17 cellular contexts compared by ENCODE assay signal in genomic region chr3:171585029-171585428, GRCh38.
"Had no signal": no experiment of that assay in that cellular context is flagged by ENCODE, and none has a peak within 500 bp of the region (broad histone marks: within the 10 kb centered on the region; RNA-seq: fewer than 3 reads in every experiment).

No MANE protein-coding gene starts in this region.

- H3K4me3 ChIP-seq: ascending aorta, cardiac muscle cell, dorsolateral prefrontal cortex, esophagus squamous epithelium, pancreas, sigmoid colon, spleen, upper lobe of left lung had no signal

- ATAC-seq: activated T-helper 17 cell treated with anti-CD3 and anti-CD28 coated beads, Interleukin-2, amount 50 U/mL, for 72 hours; pancreas; stimulated activated naive CD8-positive, alpha-beta T cell treated with anti-CD3 and anti-CD28 coated beads, Interleukin-15, amount 100 ng/mL, for 72 hours; T-cell had no signal

- H3K9me3 Mint-ChIP-seq: activated naive CD4-positive, alpha-beta T cell treated with anti-CD3 and anti-CD28 coated beads, Interleukin-2, amount 10 ng/mL, durations not matched to agents 7 days and 5 days; activated T-helper 17 cell treated with anti-CD3 and anti-CD28 coated beads, Interleukin-2, amount 50 U/mL, for 72 hours; stimulated activated naive CD8-positive, alpha-beta T cell treated with anti-CD3 and anti-CD28 coated beads, Interleukin-15, amount 100 ng/mL, for 72 hours; T-cell had no signal

- DNase-seq: activated CD4-positive, alpha-beta T cell treated with anti-CD3 and anti-CD28 coated beads for 1 hour; activated CD4-positive, alpha-beta T cell treated with anti-CD3 and anti-CD28 coated beads, Interleukin-2, amount 50 U/mL, for 4 hours; activated naive CD4-positive, alpha-beta T cell treated with anti-CD3 and anti-CD28 coated beads, Interleukin-2, amount 10 ng/mL, durations not matched to agents 7 days and 5 days; dorsolateral prefrontal cortex; esophagus squamous epithelium; head of caudate nucleus; naive B cell; pancreas; sigmoid colon; spleen; stimulated activated naive CD8-positive, alpha-beta T cell treated with anti-CD3 and anti-CD28 coated beads, Interleukin-15, amount 100 ng/mL, for 72 hours; T-cell; T1000; upper lobe of left lung had no signal

- H3K27me3 ChIP-seq: ascending aorta, cardiac muscle cell, esophagus squamous epithelium, pancreas, sigmoid colon, spleen, upper lobe of left lung had no signal

- H3K36me3 ChIP-seq: ascending aorta, cardiac muscle cell, esophagus squamous epithelium, pancreas, sigmoid colon, spleen, upper lobe of left lung had no signal

- H3K27me3 Mint-ChIP-seq: activated naive CD4-positive, alpha-beta T cell treated with anti-CD3 and anti-CD28 coated beads, Interleukin-2, amount 10 ng/mL, durations not matched to agents 7 days and 5 days; stimulated activated naive CD8-positive, alpha-beta T cell treated with anti-CD3 and anti-CD28 coated beads, Interleukin-15, amount 100 ng/mL, for 72 hours had no signal

- H3K27ac Mint-ChIP-seq: activated naive CD4-positive, alpha-beta T cell treated with anti-CD3 and anti-CD28 coated beads, Interleukin-2, amount 10 ng/mL, durations not matched to agents 7 days and 5 days; activated T-helper 17 cell treated with anti-CD3 and anti-CD28 coated beads, Interleukin-2, amount 50 U/mL, for 72 hours; naive B cell; stimulated activated naive CD8-positive, alpha-beta T cell treated with anti-CD3 and anti-CD28 coated beads, Interleukin-15, amount 100 ng/mL, for 72 hours; T-cell had no signal

- H3K4me3 Mint-ChIP-seq: activated naive CD4-positive, alpha-beta T cell treated with anti-CD3 and anti-CD28 coated beads, Interleukin-2, amount 10 ng/mL, durations not matched to agents 7 days and 5 days; activated T-helper 17 cell treated with anti-CD3 and anti-CD28 coated beads, Interleukin-2, amount 50 U/mL, for 72 hours; naive B cell; stimulated activated naive CD8-positive, alpha-beta T cell treated with anti-CD3 and anti-CD28 coated beads, Interleukin-15, amount 100 ng/mL, for 72 hours; T-cell had no signal

- H3K36me3 Mint-ChIP-seq: activated naive CD4-positive, alpha-beta T cell treated with anti-CD3 and anti-CD28 coated beads, Interleukin-2, amount 10 ng/mL, durations not matched to agents 7 days and 5 days; naive B cell; T-cell had no signal

- H3K4me1 Mint-ChIP-seq: activated naive CD4-positive, alpha-beta T cell treated with anti-CD3 and anti-CD28 coated beads, Interleukin-2, amount 10 ng/mL, durations not matched to agents 7 days and 5 days; activated T-helper 17 cell treated with anti-CD3 and anti-CD28 coated beads, Interleukin-2, amount 50 U/mL, for 72 hours; naive B cell; stimulated activated naive CD8-positive, alpha-beta T cell treated with anti-CD3 and anti-CD28 coated beads, Interleukin-15, amount 100 ng/mL, for 72 hours; T-cell had no signal
